ENCODE assay signal across 26 cellular contexts in the genomic region with DNA sequence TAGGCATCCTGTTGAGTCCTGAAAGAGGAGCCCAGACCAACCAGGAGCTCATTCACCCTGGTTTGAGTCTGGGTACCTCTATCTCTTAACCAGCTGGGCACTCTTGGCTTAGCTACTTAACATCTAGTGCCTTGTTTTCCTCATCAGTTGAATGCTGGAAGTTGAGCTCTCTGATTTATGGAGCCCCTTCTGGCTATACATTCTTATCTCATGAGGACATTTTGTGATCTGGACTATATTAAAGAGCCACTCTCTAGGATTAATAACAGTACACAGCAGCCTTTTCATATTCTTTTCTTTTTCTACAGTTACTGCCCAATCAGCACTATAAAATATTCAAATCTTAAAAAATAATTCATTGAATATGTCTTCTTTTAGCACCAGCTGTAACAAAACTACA.
"Had no signal": no experiment of that assay in that cellular context is flagged by ENCODE, and none has a peak within 500 bp of the region (broad histone marks: within the 10 kb centered on the region; RNA-seq: fewer than 3 reads in every experiment).

No MANE protein-coding gene starts in this region.

- H3K27me3 Mint-ChIP-seq: stimulated activated memory B cell treated with anti-CD40 and anti-IgM and Interleukin-4, amounts not matched to agents 10 μg/mL and 1 μg/mL and 100 μg/mL, for 72 hours had no signal

- H3K27ac ChIP-seq: left ventricle myocardium inferior, pancreas, prostate gland, sigmoid colon, spleen, tibial nerve, uterus had no signal

- H3K4me3 ChIP-seq: left ventricle myocardium inferior, lung, mucosa of descending colon, pancreas, prostate gland, sigmoid colon, spleen, tibial nerve, uterus had no signal

- H3K4me3 Mint-ChIP-seq: naive thymus-derived CD4-positive, alpha-beta T cell; nephron; neural crest cell; stimulated activated memory B cell treated with anti-CD40 and anti-IgM and Interleukin-4, amounts not matched to agents 10 μg/mL and 1 μg/mL and 100 μg/mL, for 72 hours; stimulated activated naive CD8-positive, alpha-beta T cell treated with anti-CD3 and anti-CD28 coated beads, Interleukin-15, amount 100 ng/mL, for 72 hours; type B pancreatic cell had no signal

- DNase-seq: islet precursor cell; left ventricle myocardium inferior; midbrain; mucosa of descending colon; naive thymus-derived CD4-positive, alpha-beta T cell; nucleus accumbens; pancreas; posterior cingulate gyrus; retina; sigmoid colon; small intestine; spleen; stimulated activated CD4-positive, alpha-beta T cell treated with anti-CD3 and anti-CD28 coated beads, Interleukin-4, amount 100 ng/mL, for 4 hours; stimulated activated CD8-positive, alpha-beta memory T cell treated with anti-CD3 and anti-CD28 coated beads, Interleukin-4, amount 100 ng/mL, for 48 hours; stimulated activated naive CD4-positive, alpha-beta T cell treated with Interleukin-2 at 50 U/mL for 16 hours; stimulated activated naive CD8-positive, alpha-beta T cell treated with anti-CD3 and anti-CD28 coated beads, Interleukin-15, amount 100 ng/mL, for 72 hours; substantia nigra; uterus had no signal

- FAIRE-seq: pancreas, small intestine had no signal

- H3K9me3 ChIP-seq: mucosa of descending colon, pancreas, prostate gland, sigmoid colon, spleen, tibial nerve, uterus had no signal

- H3K36me3 Mint-ChIP-seq: stimulated activated memory B cell treated with anti-CD40 and anti-IgM and Interleukin-4, amounts not matched to agents 10 μg/mL and 1 μg/mL and 100 μg/mL, for 72 hours; type B pancreatic cell had no signal

- H3K4me1 Mint-ChIP-seq: neural crest cell had no signal

- ATAC-seq: mucosa of descending colon; naive thymus-derived CD4-positive, alpha-beta T cell; pancreas; right cardiac atrium; stimulated activated memory B cell treated with anti-CD40 and anti-IgM and Interleukin-4, amounts not matched to agents 10 μg/mL and 1 μg/mL and 100 μg/mL, for 72 hours; stimulated activated naive CD8-positive, alpha-beta T cell treated with anti-CD3 and anti-CD28 coated beads, Interleukin-15, amount 100 ng/mL, for 72 hours had no signal

- H3K27me3 ChIP-seq: pancreas, sigmoid colon had no signal

- H3K4me1 ChIP-seq: left ventricle myocardium inferior, pancreas, prostate gland, tibial nerve, uterus had no signal

- H3K27ac Mint-ChIP-seq: naive thymus-derived CD4-positive, alpha-beta T cell; nephron; stimulated activated memory B cell treated with anti-CD40 and anti-IgM and Interleukin-4, amounts not matched to agents 10 μg/mL and 1 μg/mL and 100 μg/mL, for 72 hours; stimulated activated naive CD8-positive, alpha-beta T cell treated with anti-CD3 and anti-CD28 coated beads, Interleukin-15, amount 100 ng/mL, for 72 hours; type B pancreatic cell had no signal

- H3K36me3 ChIP-seq: left ventricle myocardium inferior, pancreas, prostate gland, sigmoid colon, spleen, tibial nerve, uterus had no signal

- H3K9me3 Mint-ChIP-seq: nephron; neural crest cell; stimulated activated memory B cell treated with anti-CD40 and anti-IgM and Interleukin-4, amounts not matched to agents 10 μg/mL and 1 μg/mL and 100 μg/mL, for 72 hours; type B pancreatic cell had no signal
